12 cellular contexts compared by ENCODE assay signal in genomic region chr3:127784865-127785710, GRCh38. TPM values are rescaled to one million over a fixed set of nuclear protein-coding genes. Genes with fewer than 3 reads are reported as not detected.
DNase-seq lines count a peak whose midpoint lies in the region; FAIRE-seq and TF ChIP-seq lines count a peak whose summit lies in the region.
"Had no signal": no experiment of that assay in that cellular context is flagged by ENCODE, and none has a peak within 500 bp of the region (broad histone marks: within the 10 kb centered on the region; RNA-seq: fewer than 3 reads in every experiment).

No MANE protein-coding gene starts in this region.

- H3K4me3 ChIP-seq in AG04450 (ENCODE audit: low read depth, low read length) (no peak overlapping the region), bronchial epithelial cell (ENCODE audit: low read depth, low read length) (no peak overlapping the region), muscle layer of colon (ENCODE audit: low read depth in 1 of 2, low read length in 2 of 2) (no peak overlapping the region), BE2C (ENCODE audit: low read depth, low read length) (no peak overlapping the region)
- H3K4me3 ChIP-seq: breast epithelium, SJSA1 had no signal

- POLR2A ChIA-PET in AG04450 (lab: Yijun Ruan, JAX), result no interaction called here

- H3K4me1 ChIP-seq in muscle layer of colon (ENCODE audit: insufficient read depth, low read length), result peaks cover 86% of the 10 kb centered on the region
- H3K4me1 ChIP-seq in BE2C, result peaks cover 27% of the 10 kb centered on the region
- H3K4me1 ChIP-seq: breast epithelium had no signal

- H3K36me3 ChIP-seq in bronchial epithelial cell (ENCODE audit: control insufficient read depth, insufficient read depth, low read length) (peaks cover 8% of the 10 kb centered on the region), muscle layer of colon (ENCODE audit: insufficient read depth, low read length) (peaks cover 9% of the 10 kb centered on the region), BE2C (no peaks in the 10 kb centered on the region)
- H3K36me3 ChIP-seq: breast epithelium had no signal

- H3K27ac ChIP-seq in AG04450 (ENCODE audit: low read depth, low read length), result peak overlapping the region; percentile 47
- H3K27ac ChIP-seq in muscle layer of colon (ENCODE audit: low read depth, low read length), result peak overlapping the region; percentile 74
- H3K27ac ChIP-seq: SJSA1 had no signal

- FAIRE-seq in bronchial epithelial cell (lab: Jason Lieb, UNC) (peak; percentile 62), RCC 7860 (lab: Jason Lieb, UNC) (no peak)

- H3K9ac ChIP-seq in muscle layer of colon (ENCODE audit: low read length), result no peak overlapping the region

- no peak for DNase-seq in AG04450 (ENCODE audit: low read depth, low spot score)
- DNase-seq in NCI-H1417 treated with DMSO at 0.1 percent for 48 hours (lab: John Stamatoyannopoulos, UW), result peak; percentile 69
- DNase-seq in bronchial epithelial cell (ENCODE audit: low read depth), result no peak
- no peak for DNase-seq in cerebellar cortex (ENCODE audit: low spot score)
- DNase-seq in RCC 7860 (ENCODE audit: low spot score), result no peak
- DNase-seq in T-helper 9 cell, result no peak
- no peak for DNase-seq in BE2C
- DNase-seq: immature natural killer cell, NCI-H1694 had no signal

- CTCF ChIA-PET in AG04450 (lab: Charles Lee), result no interaction called here

- no peak for TF ChIP-seq CTCF in AG04450 (IDR thresholded peaks at IDR 0.05; ENCODE audit: low read depth, low read length)
- no peak for TF ChIP-seq CTCF in bronchial epithelial cell (IDR thresholded peaks at IDR 0.05; ENCODE audit: insufficient read depth, low read length, severe bottlenecking)
- no peak for TF ChIP-seq CTCF in BE2C (IDR thresholded peaks at IDR 0.05; ENCODE audit: low read depth, low read length)

- H3K9me3 ChIP-seq in AG04450 (ENCODE audit: control insufficient read depth, insufficient read depth, low read length) (no peaks in the 10 kb centered on the region; the same call in 1 of the 2 replicates), muscle layer of colon (ENCODE audit: low read length) (no peaks in the 10 kb centered on the region), BE2C (no peaks in the 10 kb centered on the region)
- H3K9me3 ChIP-seq: breast epithelium, SJSA1 had no signal

- H3K27me3 ChIP-seq in AG04450 (ENCODE audit: control insufficient read depth, insufficient read depth, low read length) (no peaks in the 10 kb centered on the region), bronchial epithelial cell (ENCODE audit: control insufficient read depth, insufficient read depth, low read length) (no peaks in the 10 kb centered on the region), muscle layer of colon (ENCODE audit: control insufficient read depth in 1 of 2, insufficient read depth in 2 of 2, low read length in 2 of 2) (no peaks in the 10 kb centered on the region), BE2C (no peaks in the 10 kb centered on the region)
- H3K27me3 ChIP-seq: breast epithelium, SJSA1 had no signal

RNA-seq across cellular contexts. Expression of gene MGLL, which starts 37.2 kb away (rescaled TPM):
- polyA plus RNA-seq in AG04450 (2011; rRNA removed), result 49.1 and 51.5 TPM in 2 replicates
- 67.4 and 85.4 TPM in 2 replicates for polyA minus RNA-seq in AG04450 (2011; rRNA and poly(A)+ RNA removed)
- 25.5 and 47.9 TPM in 2 replicates for total RNA-seq in bronchial epithelial cell
- polyA plus RNA-seq in BE2C (2012; ENCODE audit: insufficient read depth, insufficient read length, low read depth), result 2.9 TPM
